Comparison of ENCODE assay signal across 3 cellular contexts in genomic region chr7:91957236-91957635, GRCh38.
TF ChIP-seq lines count a peak whose summit lies in the region.

No MANE protein-coding gene starts in this region.

TF ChIP-seq in HepG2, 621 proteins besides CTCF, POLR2A, EP300 and RAD21:
- TF ChIP-seq SNAPC2 (CRISPR knock-in tag; IDR thresholded peaks at IDR 0.05) (no peak), TAF15 (IDR thresholded peaks at IDR 0.05; ENCODE audit: low read depth, low read length, poor library complexity, severe bottlenecking) (no peak), ZNF746 (CRISPR knock-in tag; IDR thresholded peaks at IDR 0.05) (no peak), SRSF9 (IDR thresholded peaks at IDR 0.05; ENCODE audit: borderline replicate concordance, insufficient read depth, low read depth, low read length, poor library complexity, severe bottlenecking) (no peak), ZNF317 (CRISPR knock-in tag; IDR thresholded peaks at IDR 0.05) (peak; percentile 94), CBX2 (IDR thresholded peaks at IDR 0.05; ENCODE audit: low read depth, low read length) (no peak), CBX2 (CRISPR knock-in tag; IDR thresholded peaks at IDR 0.05; ENCODE audit: low read depth) (no peak), MAFK (conservative IDR thresholded peaks at IDR 0.05 in 1 of 2, IDR thresholded peaks at IDR 0.05 in 1 of 2; ENCODE audit: low read length in 2 of 2) (peak; percentile 55 to 77), ZNF503 (CRISPR knock-in tag; IDR thresholded peaks at IDR 0.05) (no peak), ZNF660 (CRISPR knock-in tag; IDR thresholded peaks at IDR 0.05; ENCODE audit: borderline replicate concordance, low read depth) (no peak), MAFF (IDR thresholded peaks at IDR 0.05; ENCODE audit: low read depth, low read length) (peak; percentile 62; the same call in 1 of the 2 replicates), GPN1 (CRISPR knock-in tag; IDR thresholded peaks at IDR 0.05; ENCODE audit: borderline replicate concordance) (no peak), IRF2 (CRISPR knock-in tag; IDR thresholded peaks at IDR 0.05) (no peak)

TF ChIP-seq in IMR-90, 13 proteins besides CTCF, POLR2A, EP300 and RAD21:
- no peak for TF ChIP-seq USF2 (IDR thresholded peaks at IDR 0.05; ENCODE audit: low read depth, low read length)
- peak; percentile 73 for TF ChIP-seq MAFK (IDR thresholded peaks at IDR 0.05; ENCODE audit: low read depth, low read length)
- no peak for TF ChIP-seq CHD1 (IDR thresholded peaks at IDR 0.05; ENCODE audit: low read depth, low read length)
- no peak for TF ChIP-seq FOS (IDR thresholded peaks at IDR 0.05; ENCODE audit: low read depth, low read length)
- TF ChIP-seq SMC3 (IDR thresholded peaks at IDR 0.05; ENCODE audit: low read depth, low read length), result no peak
- no peak for TF ChIP-seq BHLHE40 (IDR thresholded peaks at IDR 0.05; ENCODE audit: low read depth, low read length)

TF ChIP-seq in GM12878, 131 proteins besides CTCF, POLR2A, EP300 and RAD21:
- TF ChIP-seq CEBPB (IDR thresholded peaks at IDR 0.05; ENCODE audit: borderline replicate concordance in 1 of 2, low read depth in 2 of 2, low read length in 2 of 2) (no peak), TCF12 (IDR thresholded peaks at IDR 0.05; ENCODE audit: low read depth, low read length) (no peak), MXI1 (IDR thresholded peaks at IDR 0.05; ENCODE audit: low read depth, low read length) (no peak), ZNF622 (IDR thresholded peaks at IDR 0.05) (no peak), PML (IDR thresholded peaks at IDR 0.05; ENCODE audit: low read length) (no peak), ZSCAN29 (IDR thresholded peaks at IDR 0.05) (no peak), PKNOX1 (IDR thresholded peaks at IDR 0.05) (no peak), RAD51 (IDR thresholded peaks at IDR 0.05) (no peak), IKZF1 (conservative IDR thresholded peaks at IDR 0.05) (no peak), TARDBP (IDR thresholded peaks at IDR 0.05; ENCODE audit: borderline replicate concordance) (no peak), TCF3 (IDR thresholded peaks at IDR 0.05; ENCODE audit: borderline replicate concordance, insufficient read depth, low read depth, low read length) (no peak), CREB1 (IDR thresholded peaks at IDR 0.05; ENCODE audit: low read depth) (no peak), CBX3 (IDR thresholded peaks at IDR 0.05; ENCODE audit: borderline replicate concordance, low read depth) (no peak), SUZ12 (IDR thresholded peaks at IDR 0.05; ENCODE audit: unreplicated experiment) (no peak), ZNF384 (IDR thresholded peaks at IDR 0.05; ENCODE audit: borderline replicate concordance, low read depth, low read length) (no peak), PAX5 (IDR thresholded peaks at IDR 0.05; ENCODE audit: borderline replicate concordance, low read depth, low read length) (no peak), BHLHE40 (IDR thresholded peaks at IDR 0.05; ENCODE audit: borderline replicate concordance in 1 of 2, low read depth in 2 of 2, low read length in 1 of 2) (no peak), ZBTB4 (CRISPR knock-in tag; IDR thresholded peaks at IDR 0.05) (no peak)
